In the genomic region with DNA sequence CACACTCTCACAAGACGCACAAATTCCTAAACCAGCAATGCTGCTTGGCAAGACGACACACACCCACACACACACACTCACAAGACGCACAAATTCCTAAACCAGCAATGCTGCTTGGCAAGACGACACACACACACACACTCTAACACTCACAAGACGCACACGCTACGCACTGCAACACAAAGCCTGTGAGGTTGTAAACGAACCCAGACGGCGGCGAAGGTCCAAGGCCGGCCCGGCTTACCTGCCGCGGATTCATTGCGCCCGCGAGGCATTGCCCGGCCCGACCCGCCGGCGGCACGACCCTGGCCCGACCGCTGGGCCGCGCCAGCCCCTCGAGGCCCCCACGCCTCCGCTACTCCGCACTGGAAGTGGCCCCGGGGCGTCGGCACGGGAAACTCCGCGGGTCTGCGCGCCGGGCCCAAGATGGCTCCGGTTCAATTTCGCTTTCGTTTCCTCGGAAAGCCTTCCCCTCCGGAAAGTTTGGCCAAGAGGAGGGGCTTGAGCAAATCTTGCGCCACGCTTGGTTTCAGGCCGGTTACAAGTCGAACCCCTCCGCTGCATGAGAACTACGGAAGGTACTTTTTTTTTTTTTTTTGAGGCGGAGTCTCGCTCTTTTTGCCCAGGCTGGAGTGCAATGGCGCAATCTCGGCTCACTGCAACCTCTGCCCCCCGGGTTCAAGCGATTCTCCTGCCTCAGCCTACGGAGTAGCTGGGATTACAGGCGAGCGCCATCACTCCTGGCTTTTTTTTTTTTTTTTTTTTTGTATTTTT, we compare ENCODE assay signal across 8 cellular contexts. TPM values are rescaled to one million over a fixed set of nuclear protein-coding genes. Genes with fewer than 3 reads are reported as not detected.
DNase-seq lines count a peak whose midpoint lies in the region; ATAC-seq and TF ChIP-seq lines count a peak whose summit lies in the region.

A gene with protein sequence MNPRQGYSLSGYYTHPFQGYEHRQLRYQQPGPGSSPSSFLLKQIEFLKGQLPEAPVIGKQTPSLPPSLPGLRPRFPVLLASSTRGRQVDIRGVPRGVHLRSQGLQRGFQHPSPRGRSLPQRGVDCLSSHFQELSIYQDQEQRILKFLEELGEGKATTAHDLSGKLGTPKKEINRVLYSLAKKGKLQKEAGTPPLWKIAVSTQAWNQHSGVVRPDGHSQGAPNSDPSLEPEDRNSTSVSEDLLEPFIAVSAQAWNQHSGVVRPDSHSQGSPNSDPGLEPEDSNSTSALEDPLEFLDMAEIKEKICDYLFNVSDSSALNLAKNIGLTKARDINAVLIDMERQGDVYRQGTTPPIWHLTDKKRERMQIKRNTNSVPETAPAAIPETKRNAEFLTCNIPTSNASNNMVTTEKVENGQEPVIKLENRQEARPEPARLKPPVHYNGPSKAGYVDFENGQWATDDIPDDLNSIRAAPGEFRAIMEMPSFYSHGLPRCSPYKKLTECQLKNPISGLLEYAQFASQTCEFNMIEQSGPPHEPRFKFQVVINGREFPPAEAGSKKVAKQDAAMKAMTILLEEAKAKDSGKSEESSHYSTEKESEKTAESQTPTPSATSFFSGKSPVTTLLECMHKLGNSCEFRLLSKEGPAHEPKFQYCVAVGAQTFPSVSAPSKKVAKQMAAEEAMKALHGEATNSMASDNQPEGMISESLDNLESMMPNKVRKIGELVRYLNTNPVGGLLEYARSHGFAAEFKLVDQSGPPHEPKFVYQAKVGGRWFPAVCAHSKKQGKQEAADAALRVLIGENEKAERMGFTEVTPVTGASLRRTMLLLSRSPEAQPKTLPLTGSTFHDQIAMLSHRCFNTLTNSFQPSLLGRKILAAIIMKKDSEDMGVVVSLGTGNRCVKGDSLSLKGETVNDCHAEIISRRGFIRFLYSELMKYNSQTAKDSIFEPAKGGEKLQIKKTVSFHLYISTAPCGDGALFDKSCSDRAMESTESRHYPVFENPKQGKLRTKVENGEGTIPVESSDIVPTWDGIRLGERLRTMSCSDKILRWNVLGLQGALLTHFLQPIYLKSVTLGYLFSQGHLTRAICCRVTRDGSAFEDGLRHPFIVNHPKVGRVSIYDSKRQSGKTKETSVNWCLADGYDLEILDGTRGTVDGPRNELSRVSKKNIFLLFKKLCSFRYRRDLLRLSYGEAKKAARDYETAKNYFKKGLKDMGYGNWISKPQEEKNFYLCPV (minus strand): TSS at position 439 of the 774 bp plus-strand sequence. CDS start 180 bp downstream, at position 259.

- peak; percentile 98 for DNase-seq in A673 (ENCODE audit: low spot score)
- peak; percentile 63 for DNase-seq in NCI-H2227 treated with DMSO at 0.1 percent for 48 hours (lab: John Stamatoyannopoulos, UW)
- peak; percentile 86 for DNase-seq in activated CD4-positive, CD25-positive, alpha-beta regulatory T cell treated with anti-CD3 and anti-CD28 coated beads, Interleukin-2, amount 50 U/mL, for 72 hours
- DNase-seq in cerebellar cortex (ENCODE audit: low spot score), result peak; percentile 84
- peak; percentile 81 for DNase-seq in kidney glomerular epithelial cell (lab: John Stamatoyannopoulos, UW)
- peak; percentile 86 to 87 for DNase-seq in stimulated activated CD4-positive, alpha-beta T cell treated with anti-CD3 and anti-CD28 coated beads, Interleukin-15, amount 100 ng/mL, for 48 hours (ENCODE audit: low read depth in 2 of 2)

- peak within 1 kb of the TSS; percentile 98 for H3K27ac ChIP-seq in A673 (ENCODE audit: low read depth, low read length, poor library complexity, severe bottlenecking)

- CTCF ChIA-PET in A673 (lab: Charles Lee), result interaction anchor here (1.0 kb wide), 1 partner anchor 48 kb away, joined by 6 read pairs; no protein-coding TSS in a partner anchor

- H3K9me3 ChIP-seq in A673 (ENCODE audit: low read depth, low read length, poor library complexity, severe bottlenecking), result no peaks in the 10 kb centered on the region

- H3K4me1 ChIP-seq in A673 (ENCODE audit: insufficient read depth, low read length, poor library complexity, severe bottlenecking), result peaks cover 23% of the 10 kb centered on the region

- peak; percentile 53 for ATAC-seq in GM18861 (IDR thresholded peaks at IDR 0.05; ENCODE audit: unreplicated experiment)
- ATAC-seq in HG03108 (IDR thresholded peaks at IDR 0.05; ENCODE audit: unreplicated experiment), result peak; percentile 53

- intact Hi-C loops in A673 (cut with micrococcal nuclease; ENCODE audit: unreplicated experiment), result loop anchor here (5.0 kb wide), 1 partner anchor 51 kb away; a partner anchor contains a TSS

- H3K4me3 ChIP-seq in A673 (ENCODE audit: low read depth, low read length, poor library complexity, severe bottlenecking), result peak within 1 kb of the TSS; percentile 91

- H3K27me3 ChIP-seq in A673 (replicated peaks; ENCODE audit: insufficient read depth, low read depth, low read length, poor library complexity), result no peaks in the 10 kb centered on the region

- BruUV-seq in A673 (replicated peaks; lab: Mats Ljungman, UMichigan), result no TSS peak

- H3K36me3 ChIP-seq in A673 (ENCODE audit: insufficient read depth, low read length, poor library complexity, severe bottlenecking), result no peaks in the 10 kb centered on the region

- no peak for TF ChIP-seq CTCF in A673 (conservative IDR thresholded peaks at IDR 0.05; ENCODE audit: low read depth, low read length)

- POLR2A ChIA-PET in A673 (lab: Charles Lee; ENCODE audit: low non-redundant PET), result interaction anchor here (0.6 to 0.7 kb wide), 3 partner anchors 20 to 145 kb away, joined by 3 to 4 read pairs (median 3); no protein-coding TSS in a partner anchor

RNA-seq across cellular contexts. Expression of the gene that starts here (rescaled TPM):
- 165 and 171 TPM in 2 replicates for total RNA-seq in A673 (2021)

Comparison
In these comparisons a context has a peak if more than half of its experiments do, and no peak if none do; other contexts are left out.
1. Peak in every context shown above with its lines: DNase-seq, ATAC-seq, H3K4me3 ChIP-seq and H3K27ac ChIP-seq.